1 cellular context compared by ENCODE assay signal in genomic region chr12:56158029-56158925, GRCh38.
TF ChIP-seq lines count a peak whose summit lies in the region.

Gene MYL6 (plus strand): TSS chr12:56158359. CDS start chr12:56158402, 43 bp downstream.

TF ChIP-seq in HepG2, 621 proteins besides CTCF, POLR2A, EP300 and RAD21 (continued from another document and continues in another):
- TF ChIP-seq, protein P1, sequence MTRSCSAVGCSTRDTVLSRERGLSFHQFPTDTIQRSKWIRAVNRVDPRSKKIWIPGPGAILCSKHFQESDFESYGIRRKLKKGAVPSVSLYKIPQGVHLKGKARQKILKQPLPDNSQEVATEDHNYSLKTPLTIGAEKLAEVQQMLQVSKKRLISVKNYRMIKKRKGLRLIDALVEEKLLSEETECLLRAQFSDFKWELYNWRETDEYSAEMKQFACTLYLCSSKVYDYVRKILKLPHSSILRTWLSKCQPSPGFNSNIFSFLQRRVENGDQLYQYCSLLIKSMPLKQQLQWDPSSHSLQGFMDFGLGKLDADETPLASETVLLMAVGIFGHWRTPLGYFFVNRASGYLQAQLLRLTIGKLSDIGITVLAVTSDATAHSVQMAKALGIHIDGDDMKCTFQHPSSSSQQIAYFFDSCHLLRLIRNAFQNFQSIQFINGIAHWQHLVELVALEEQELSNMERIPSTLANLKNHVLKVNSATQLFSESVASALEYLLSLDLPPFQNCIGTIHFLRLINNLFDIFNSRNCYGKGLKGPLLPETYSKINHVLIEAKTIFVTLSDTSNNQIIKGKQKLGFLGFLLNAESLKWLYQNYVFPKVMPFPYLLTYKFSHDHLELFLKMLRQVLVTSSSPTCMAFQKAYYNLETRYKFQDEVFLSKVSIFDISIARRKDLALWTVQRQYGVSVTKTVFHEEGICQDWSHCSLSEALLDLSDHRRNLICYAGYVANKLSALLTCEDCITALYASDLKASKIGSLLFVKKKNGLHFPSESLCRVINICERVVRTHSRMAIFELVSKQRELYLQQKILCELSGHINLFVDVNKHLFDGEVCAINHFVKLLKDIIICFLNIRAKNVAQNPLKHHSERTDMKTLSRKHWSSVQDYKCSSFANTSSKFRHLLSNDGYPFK (CRISPR knock-in tag; IDR thresholded peaks at IDR 0.05; ENCODE audit: borderline replicate concordance): no peak
- TF ChIP-seq ZNF615 (CRISPR knock-in tag; IDR thresholded peaks at IDR 0.05; ENCODE audit: borderline replicate concordance) (no peak), ZFP37 (CRISPR knock-in tag; IDR thresholded peaks at IDR 0.05; ENCODE audit: borderline replicate concordance) (no peak), PHF21A (CRISPR knock-in tag; IDR thresholded peaks at IDR 0.05) (no peak), ZNF484 (CRISPR knock-in tag; IDR thresholded peaks at IDR 0.05; ENCODE audit: borderline replicate concordance, low read depth) (no peak), MTF2 (CRISPR knock-in tag; IDR thresholded peaks at IDR 0.05; ENCODE audit: borderline replicate concordance) (no peak), ZSCAN29 (CRISPR knock-in tag; conservative IDR thresholded peaks at IDR 0.05) (no peak), PLRG1 (conservative IDR thresholded peaks at IDR 0.05) (no peak), ZNF296 (CRISPR knock-in tag; conservative IDR thresholded peaks at IDR 0.05) (no peak), ZNF660 (CRISPR knock-in tag; IDR thresholded peaks at IDR 0.05; ENCODE audit: borderline replicate concordance, low read depth) (no peak), TARDBP (CRISPR knock-in tag; IDR thresholded peaks at IDR 0.05) (peak; percentile 68; the same call in 1 of the 2 replicates), ZMYM2 (CRISPR knock-in tag; IDR thresholded peaks at IDR 0.05) (no peak), POLR2AphosphoS2 (IDR thresholded peaks at IDR 0.05; ENCODE audit: low read depth, low read length) (peak; percentile 97), TAF15 (IDR thresholded peaks at IDR 0.05; ENCODE audit: low read depth, low read length, poor library complexity, severe bottlenecking) (no peak), EED (CRISPR knock-in tag; IDR thresholded peaks at IDR 0.05) (0 out of 2 replicates have a peak, but pooled peaks have one; percentile 44), HOXD1 (CRISPR knock-in tag; IDR thresholded peaks at IDR 0.05) (no peak), IRF2 (CRISPR knock-in tag; IDR thresholded peaks at IDR 0.05) (no peak), KLF16 (CRISPR knock-in tag; IDR thresholded peaks at IDR 0.05) (0 out of 4 replicates have a peak, but pooled peaks of 1 of the 2 experiments have one; percentile 47), CHD4 (IDR thresholded peaks at IDR 0.05; ENCODE audit: borderline replicate concordance, low read length) (no peak), ZNF670 (CRISPR knock-in tag; IDR thresholded peaks at IDR 0.05; ENCODE audit: borderline replicate concordance) (peak; percentile 88), NR2F6 (IDR thresholded peaks at IDR 0.05) (no peak), NR2F6 (CRISPR knock-in tag; IDR thresholded peaks at IDR 0.05) (peak; percentile 7; the same call in 1 of the 2 replicates), SNAI1 (CRISPR knock-in tag; IDR thresholded peaks at IDR 0.05; ENCODE audit: borderline replicate concordance) (no peak), NCOA5 (CRISPR knock-in tag; IDR thresholded peaks at IDR 0.05) (no peak), ZNF709 (CRISPR knock-in tag; IDR thresholded peaks at IDR 0.05) (no peak), ZNF430 (CRISPR knock-in tag; IDR thresholded peaks at IDR 0.05) (no peak), IKZF4 (CRISPR knock-in tag; IDR thresholded peaks at IDR 0.05; ENCODE audit: borderline replicate concordance, low read depth, not compliant biosample characterization) (peak; percentile 47), ZNF24 (IDR thresholded peaks at IDR 0.05) (no peak), ZNF773 (CRISPR knock-in tag; IDR thresholded peaks at IDR 0.05; ENCODE audit: borderline replicate concordance) (no peak), TRIM22 (IDR thresholded peaks at IDR 0.05) (no peak), ZBTB40 (IDR thresholded peaks at IDR 0.05) (peak; percentile 31; the same call in 1 of the 2 replicates), ZBTB40 (CRISPR knock-in tag; IDR thresholded peaks at IDR 0.05) (no peak; the same call in 1 of the 2 replicates), IRX3 (CRISPR knock-in tag; IDR thresholded peaks at IDR 0.05; ENCODE audit: borderline replicate concordance, low read depth) (0 out of 2 replicates have a peak, but pooled peaks have one; percentile 5), ZNF354B (CRISPR knock-in tag; IDR thresholded peaks at IDR 0.05) (0 out of 2 replicates have a peak, but pooled peaks have one; percentile 57), ZNF264 (CRISPR knock-in tag; IDR thresholded peaks at IDR 0.05) (no peak)
- TF ChIP-seq, protein P2, sequence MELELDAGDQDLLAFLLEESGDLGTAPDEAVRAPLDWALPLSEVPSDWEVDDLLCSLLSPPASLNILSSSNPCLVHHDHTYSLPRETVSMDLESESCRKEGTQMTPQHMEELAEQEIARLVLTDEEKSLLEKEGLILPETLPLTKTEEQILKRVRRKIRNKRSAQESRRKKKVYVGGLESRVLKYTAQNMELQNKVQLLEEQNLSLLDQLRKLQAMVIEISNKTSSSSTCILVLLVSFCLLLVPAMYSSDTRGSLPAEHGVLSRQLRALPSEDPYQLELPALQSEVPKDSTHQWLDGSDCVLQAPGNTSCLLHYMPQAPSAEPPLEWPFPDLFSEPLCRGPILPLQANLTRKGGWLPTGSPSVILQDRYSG (CRISPR knock-in tag; IDR thresholded peaks at IDR 0.05): no peak
- TF ChIP-seq, protein P3, sequence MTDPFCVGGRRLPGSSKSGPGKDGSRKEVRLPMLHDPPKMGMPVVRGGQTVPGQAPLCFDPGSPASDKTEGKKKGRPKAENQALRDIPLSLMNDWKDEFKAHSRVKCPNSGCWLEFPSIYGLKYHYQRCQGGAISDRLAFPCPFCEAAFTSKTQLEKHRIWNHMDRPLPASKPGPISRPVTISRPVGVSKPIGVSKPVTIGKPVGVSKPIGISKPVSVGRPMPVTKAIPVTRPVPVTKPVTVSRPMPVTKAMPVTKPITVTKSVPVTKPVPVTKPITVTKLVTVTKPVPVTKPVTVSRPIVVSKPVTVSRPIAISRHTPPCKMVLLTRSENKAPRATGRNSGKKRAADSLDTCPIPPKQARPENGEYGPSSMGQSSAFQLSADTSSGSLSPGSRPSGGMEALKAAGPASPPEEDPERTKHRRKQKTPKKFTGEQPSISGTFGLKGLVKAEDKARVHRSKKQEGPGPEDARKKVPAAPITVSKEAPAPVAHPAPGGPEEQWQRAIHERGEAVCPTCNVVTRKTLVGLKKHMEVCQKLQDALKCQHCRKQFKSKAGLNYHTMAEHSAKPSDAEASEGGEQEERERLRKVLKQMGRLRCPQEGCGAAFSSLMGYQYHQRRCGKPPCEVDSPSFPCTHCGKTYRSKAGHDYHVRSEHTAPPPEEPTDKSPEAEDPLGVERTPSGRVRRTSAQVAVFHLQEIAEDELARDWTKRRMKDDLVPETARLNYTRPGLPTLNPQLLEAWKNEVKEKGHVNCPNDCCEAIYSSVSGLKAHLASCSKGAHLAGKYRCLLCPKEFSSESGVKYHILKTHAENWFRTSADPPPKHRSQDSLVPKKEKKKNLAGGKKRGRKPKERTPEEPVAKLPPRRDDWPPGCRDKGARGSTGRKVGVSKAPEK (CRISPR knock-in tag; IDR thresholded peaks at IDR 0.05; ENCODE audit: borderline replicate concordance): no peak
- TF ChIP-seq, protein P4, sequence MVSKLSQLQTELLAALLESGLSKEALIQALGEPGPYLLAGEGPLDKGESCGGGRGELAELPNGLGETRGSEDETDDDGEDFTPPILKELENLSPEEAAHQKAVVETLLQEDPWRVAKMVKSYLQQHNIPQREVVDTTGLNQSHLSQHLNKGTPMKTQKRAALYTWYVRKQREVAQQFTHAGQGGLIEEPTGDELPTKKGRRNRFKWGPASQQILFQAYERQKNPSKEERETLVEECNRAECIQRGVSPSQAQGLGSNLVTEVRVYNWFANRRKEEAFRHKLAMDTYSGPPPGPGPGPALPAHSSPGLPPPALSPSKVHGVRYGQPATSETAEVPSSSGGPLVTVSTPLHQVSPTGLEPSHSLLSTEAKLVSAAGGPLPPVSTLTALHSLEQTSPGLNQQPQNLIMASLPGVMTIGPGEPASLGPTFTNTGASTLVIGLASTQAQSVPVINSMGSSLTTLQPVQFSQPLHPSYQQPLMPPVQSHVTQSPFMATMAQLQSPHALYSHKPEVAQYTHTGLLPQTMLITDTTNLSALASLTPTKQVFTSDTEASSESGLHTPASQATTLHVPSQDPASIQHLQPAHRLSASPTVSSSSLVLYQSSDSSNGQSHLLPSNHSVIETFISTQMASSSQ (IDR thresholded peaks at IDR 0.05; ENCODE audit: low read depth): no peak
- TF ChIP-seq, protein P4 (CRISPR knock-in tag; IDR thresholded peaks at IDR 0.05; ENCODE audit: borderline replicate concordance): no peak
